ENCODE assay signal across 28 cellular contexts in the genomic region with DNA sequence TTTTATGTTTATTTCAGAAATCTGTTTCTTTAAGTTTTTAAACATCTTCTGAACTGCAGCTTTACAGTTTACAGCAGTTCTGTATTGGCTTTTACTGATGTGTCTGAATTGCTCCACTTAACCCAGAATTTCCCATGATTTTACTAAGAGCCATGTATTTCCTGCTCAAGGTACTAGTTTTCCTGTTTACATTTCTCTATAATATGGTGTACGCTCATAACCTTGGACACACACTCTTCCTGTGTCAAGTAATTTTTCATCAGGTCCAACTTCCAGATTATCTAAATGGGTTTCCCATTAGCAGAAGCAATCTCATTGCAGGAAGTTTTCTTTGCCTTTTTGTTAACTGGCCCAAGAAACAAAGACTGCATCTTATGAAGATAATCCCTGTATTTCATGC.
"Had no signal": no experiment of that assay in that cellular context is flagged by ENCODE, and none has a peak within 500 bp of the region (broad histone marks: within the 10 kb centered on the region; RNA-seq: fewer than 3 reads in every experiment).

No MANE protein-coding gene starts in this region.

- H3K27ac Mint-ChIP-seq: mesothelial cell of epicardium; nephron; neural progenitor cell; stimulated activated naive CD8-positive, alpha-beta T cell treated with anti-CD3 and anti-CD28 coated beads, Interleukin-15, amount 100 ng/mL, for 72 hours had no signal

- H3K36me3 Mint-ChIP-seq: naive B cell had no signal

- H3K9ac ChIP-seq: neural progenitor cell had no signal

- H2AFZ ChIP-seq: neural progenitor cell had no signal

- H3K4me2 ChIP-seq: neural progenitor cell, smooth muscle cell had no signal

- DNase-seq: colonic mucosa; effector memory CD4-positive, alpha-beta T cell; mesenchymal stem cell; mucosa of descending colon; naive B cell; nucleus accumbens; stimulated activated CD4-positive, alpha-beta T cell treated with anti-CD3 and anti-CD28 coated beads, Interleukin-12 subunit alpha, Interleukin-12 subunit beta, amount 100 ng/mL, for 4 hours; stimulated activated CD4-positive, alpha-beta T cell treated with anti-CD3 and anti-CD28 coated beads, Interleukin-1b, Interleukin-23, amount 100 ng/mL, for 48 hours; stimulated activated CD4-positive, alpha-beta T cell treated with anti-CD3 and anti-CD28 coated beads, Interleukin-4, amount 100 ng/mL, for 1 hour; stimulated activated CD8-positive, alpha-beta memory T cell treated with anti-CD3 and anti-CD28 coated beads, Interleukin-4, amount 100 ng/mL, for 48 hours; stimulated activated naive CD4-positive, alpha-beta T cell; stimulated activated naive CD8-positive, alpha-beta T cell treated with anti-CD3 and anti-CD28 coated beads, Interleukin-15, amount 100 ng/mL, for 72 hours; transverse colon; upper lobe of right lung; uterus had no signal

- H3K36me3 ChIP-seq: colonic mucosa, neural progenitor cell, prostate gland, right atrium auricular region, suprapubic skin, transverse colon, upper lobe of right lung, uterus had no signal

- H3K4me1 ChIP-seq: colonic mucosa, prostate gland had no signal

- H3K4me3 ChIP-seq: colonic mucosa, lung, mucosa of descending colon, neural progenitor cell, prostate gland, right atrium auricular region, smooth muscle cell, suprapubic skin, transverse colon, upper lobe of right lung, uterus had no signal

- H3K4me3 Mint-ChIP-seq: dendritic cell treated with granulocyte-macrophage colony-stimulating factor and Interleukin-4, amounts not matched to agents 40 ng/mL and 50 ng/mL, for 4 days; mesothelial cell of epicardium; nephron; neural progenitor cell; stimulated activated naive CD8-positive, alpha-beta T cell treated with anti-CD3 and anti-CD28 coated beads, Interleukin-15, amount 100 ng/mL, for 72 hours had no signal

- H3K27me3 Mint-ChIP-seq: dendritic cell treated with granulocyte-macrophage colony-stimulating factor and Interleukin-4, amounts not matched to agents 40 ng/mL and 50 ng/mL, for 4 days; naive B cell; stimulated activated naive CD8-positive, alpha-beta T cell treated with anti-CD3 and anti-CD28 coated beads, Interleukin-15, amount 100 ng/mL, for 72 hours had no signal

- ATAC-seq: left lobe of liver; mucosa of descending colon; sciatic nerve; stimulated activated naive CD8-positive, alpha-beta T cell treated with anti-CD3 and anti-CD28 coated beads, Interleukin-15, amount 100 ng/mL, for 72 hours; upper lobe of right lung had no signal

- H3K27me3 ChIP-seq: colonic mucosa, neural progenitor cell, right atrium auricular region, suprapubic skin, transverse colon, upper lobe of right lung, uterus had no signal

- H3K9me3 ChIP-seq: colonic mucosa, mucosa of descending colon, prostate gland, right atrium auricular region, suprapubic skin, transverse colon, upper lobe of right lung, uterus had no signal

- H3K9me3 Mint-ChIP-seq: dendritic cell treated with granulocyte-macrophage colony-stimulating factor and Interleukin-4, amounts not matched to agents 40 ng/mL and 50 ng/mL, for 4 days; naive B cell; nephron; neural progenitor cell; stimulated activated naive CD8-positive, alpha-beta T cell treated with anti-CD3 and anti-CD28 coated beads, Interleukin-15, amount 100 ng/mL, for 72 hours had no signal

- FAIRE-seq: frontal cortex, keratinocyte had no signal

- H3K27ac ChIP-seq: colonic mucosa, neural progenitor cell, prostate gland, right atrium auricular region, suprapubic skin, transverse colon, upper lobe of right lung, uterus had no signal
